ENCODE assay signal across 15 cellular contexts in genomic region chr5:142894749-142895148, GRCh38.
DNase-seq lines count a peak whose midpoint lies in the region; ATAC-seq and TF ChIP-seq lines count a peak whose summit lies in the region.
"Had no signal": no experiment of that assay in that cellular context is flagged by ENCODE, and none has a peak within 500 bp of the region (broad histone marks: within the 10 kb centered on the region; RNA-seq: fewer than 3 reads in every experiment).

No MANE protein-coding gene starts in this region.

- peak; percentile 41 for ATAC-seq in sciatic nerve
- no peak for ATAC-seq in GM21390 (IDR thresholded peaks at IDR 0.05; ENCODE audit: unreplicated experiment)
- no peak for ATAC-seq in HG03159 (IDR thresholded peaks at IDR 0.05; ENCODE audit: unreplicated experiment)
- ATAC-seq: effector memory CD8-positive, alpha-beta T cell had no signal

- no peak for TF ChIP-seq CTCF in fibroblast of villous mesenchyme (IDR thresholded peaks at IDR 0.05; ENCODE audit: insufficient read depth, low read depth, low read length)

- no peak overlapping the region for H3K4me3 ChIP-seq in fibroblast of villous mesenchyme (ENCODE audit: low read depth, low read length)
- H3K4me3 ChIP-seq: ascending aorta, upper lobe of left lung had no signal

- peak; percentile 75 for DNase-seq in GM03348 (ENCODE audit: low spot score)
- peak; percentile 48 for DNase-seq in SW480 (ENCODE audit: low spot score)
- DNase-seq in fibroblast of villous mesenchyme (ENCODE audit: low read depth) = peak; percentile 45
- DNase-seq in sciatic nerve (ENCODE audit: low spot score) = no peak
- no peak for DNase-seq in iPS-NIHi7 (ENCODE audit: extremely low spot score)
- DNase-seq: CD4-positive, CD25-positive, alpha-beta regulatory T cell; effector memory CD8-positive, alpha-beta T cell; naive B cell; NCI-H1417 treated with DMSO at 0.1 percent for 48 hours; stimulated activated CD4-positive, alpha-beta T cell treated with anti-CD3 and anti-CD28 coated beads, Interleukin-4, amount 100 ng/mL, for 1 hour; T1000; upper lobe of left lung had no signal

- intact Hi-C loops in sciatic nerve (cut with DNase I) = no loop called here

Comparison
In these comparisons a context has a peak if more than half of its experiments do, and no peak if none do; other contexts are left out.
1. DNase-seq: peak in GM03348 (single experiment), SW480 (single experiment) and fibroblast of villous mesenchyme (single experiment); none in sciatic nerve (single experiment) and iPS-NIHi7 (single experiment).